Comparison of ENCODE assay signal across 34 cellular contexts in the genomic region with DNA sequence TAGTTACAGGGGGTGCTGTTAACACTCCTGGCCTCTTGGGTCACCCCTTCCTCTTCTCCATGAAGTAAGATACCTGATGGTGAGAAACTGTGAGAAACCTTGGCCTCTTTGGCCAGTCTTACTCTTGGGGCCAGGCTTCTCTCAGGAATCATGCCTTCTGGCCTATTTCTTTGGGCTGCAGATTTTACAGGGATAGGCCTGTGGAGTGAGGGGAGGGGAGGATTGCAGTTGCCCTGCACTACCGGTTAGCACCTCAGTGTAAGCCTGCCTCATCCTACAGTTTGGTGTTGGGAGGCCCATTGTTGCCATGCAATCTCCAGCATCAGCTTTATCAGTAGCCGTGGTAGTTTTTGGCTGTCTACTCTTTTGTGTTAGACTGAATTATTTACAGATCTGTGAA.
"Had no signal": no experiment of that assay in that cellular context is flagged by ENCODE, and none has a peak within 500 bp of the region (broad histone marks: within the 10 kb centered on the region; RNA-seq: fewer than 3 reads in every experiment).

No MANE protein-coding gene starts in this region.

- H3K4me1 Mint-ChIP-seq: activated CD4-positive, alpha-beta T cell treated with anti-CD3 and anti-CD28 coated beads for 36 hours; activated CD4-positive, alpha-beta T cell treated with anti-CD3 and anti-CD28 coated beads, Interleukin-2, amount 10 ng/mL, durations not matched to agents 24 days and 14 days; activated CD8-positive, alpha-beta memory T cell treated with anti-CD3 and anti-CD28 coated beads, Interleukin-2, amount 10 ng/mL, durations not matched to agents 7 days and 5 days; activated naive CD8-positive, alpha-beta T cell treated with anti-CD3 and anti-CD28 coated beads, Interleukin-2, amount 50 U/mL, for 24 hours had no signal

- H3K4me3 ChIP-seq: adrenal gland, body of pancreas, heart left ventricle had no signal

- H3K27me3 ChIP-seq: adrenal gland, body of pancreas, heart left ventricle had no signal

- H3K27ac ChIP-seq: adrenal gland, body of pancreas, WERI-Rb-1 had no signal

- DNase-seq: activated CD4-positive, alpha-beta memory T cell treated with anti-CD3 and anti-CD28 coated beads for 36 hours; activated CD4-positive, alpha-beta T cell treated with anti-CD3 and anti-CD28 coated beads for 36 hours; activated CD4-positive, alpha-beta T cell treated with anti-CD3 and anti-CD28 coated beads, Interleukin-2, amount 10 ng/mL, durations not matched to agents 24 days and 14 days; activated CD4-positive, CD25-positive, alpha-beta regulatory T cell; activated CD4-positive, CD25-positive, alpha-beta regulatory T cell treated with anti-CD3 and anti-CD28 coated beads, Interleukin-2, amount 50 U/mL, for 72 hours; activated CD8-positive, alpha-beta memory T cell treated with anti-CD3 and anti-CD28 coated beads, Interleukin-2, amount 10 ng/mL, durations not matched to agents 7 days and 5 days; activated CD8-positive, alpha-beta memory T cell treated with anti-CD3 and anti-CD28 coated beads, Interleukin-2, amount 50 U/mL, for 4 hours; activated CD8-positive, alpha-beta T cell treated with anti-CD3 and anti-CD28 coated beads, Interleukin-2, amount 10 ng/mL, durations not matched to agents 7 days and 5 days; activated effector memory CD4-positive, alpha-beta T cell treated with anti-CD3 and anti-CD28 coated beads, Interleukin-2, amount 50 U/mL, for 16 hours; activated naive CD4-positive, alpha-beta T cell treated with anti-CD3 and anti-CD28 coated beads for 36 hours; activated naive CD8-positive, alpha-beta T cell treated with anti-CD3 and anti-CD28 coated beads for 36 hours; activated naive CD8-positive, alpha-beta T cell treated with anti-CD3 and anti-CD28 coated beads, Interleukin-2, amount 50 U/mL, for 24 hours; activated T-cell treated with anti-CD3 and anti-CD28 coated beads, Interleukin-2, amount 50 U/mL, for 1 hour; activated T-cell treated with anti-CD3 and anti-CD28 coated beads, Interleukin-2, amount 50 U/mL, for 48 hours; adrenal gland; amygdala; aorta; body of pancreas; caudate nucleus; effector CD8-positive, alpha-beta T cell; foreskin fibroblast; glutamatergic neuron; heart left ventricle; T-helper 1 cell; T-helper 17 cell; T1000; WERI-Rb-1 had no signal

- H3K9me3 ChIP-seq: adrenal gland, body of pancreas, heart left ventricle had no signal

- FAIRE-seq: colon, frontal cortex had no signal

- H3K27me3 Mint-ChIP-seq: activated CD4-positive, alpha-beta memory T cell treated with anti-CD3 and anti-CD28 coated beads for 36 hours; activated CD4-positive, alpha-beta T cell treated with anti-CD3 and anti-CD28 coated beads for 36 hours; activated CD4-positive, alpha-beta T cell treated with anti-CD3 and anti-CD28 coated beads, Interleukin-2, amount 10 ng/mL, durations not matched to agents 24 days and 14 days; activated CD8-positive, alpha-beta memory T cell treated with anti-CD3 and anti-CD28 coated beads, Interleukin-2, amount 10 ng/mL, durations not matched to agents 7 days and 5 days; activated naive CD4-positive, alpha-beta T cell treated with anti-CD3 and anti-CD28 coated beads, Interleukin-2, amount 50 U/mL, for 24 hours; activated naive CD8-positive, alpha-beta T cell treated with anti-CD3 and anti-CD28 coated beads for 36 hours; activated naive CD8-positive, alpha-beta T cell treated with anti-CD3 and anti-CD28 coated beads, Interleukin-2, amount 50 U/mL, for 24 hours; T-helper 17 cell had no signal

- ATAC-seq: activated CD4-positive, alpha-beta T cell treated with anti-CD3 and anti-CD28 coated beads for 36 hours; activated CD8-positive, alpha-beta memory T cell treated with anti-CD3 and anti-CD28 coated beads, Interleukin-2, amount 10 ng/mL, durations not matched to agents 7 days and 5 days; activated CD8-positive, alpha-beta T cell treated with anti-CD3 and anti-CD28 coated beads, Interleukin-2, amount 10 ng/mL, durations not matched to agents 7 days and 5 days; activated naive CD8-positive, alpha-beta T cell treated with anti-CD3 and anti-CD28 coated beads, Interleukin-2, amount 50 U/mL, for 24 hours; body of pancreas; esophagus mucosa; heart left ventricle; T-helper 17 cell had no signal

- H3K4me3 Mint-ChIP-seq: activated CD4-positive, alpha-beta memory T cell treated with anti-CD3 and anti-CD28 coated beads for 36 hours; activated CD4-positive, alpha-beta T cell treated with anti-CD3 and anti-CD28 coated beads for 36 hours; activated CD4-positive, alpha-beta T cell treated with anti-CD3 and anti-CD28 coated beads, Interleukin-2, amount 10 ng/mL, durations not matched to agents 24 days and 14 days; activated CD8-positive, alpha-beta memory T cell treated with anti-CD3 and anti-CD28 coated beads, Interleukin-2, amount 10 ng/mL, durations not matched to agents 7 days and 5 days; activated CD8-positive, alpha-beta T cell treated with anti-CD3 and anti-CD28 coated beads, Interleukin-2, amount 10 ng/mL, durations not matched to agents 7 days and 5 days; activated naive CD4-positive, alpha-beta T cell treated with anti-CD3 and anti-CD28 coated beads for 36 hours; activated naive CD4-positive, alpha-beta T cell treated with anti-CD3 and anti-CD28 coated beads, Interleukin-2, amount 50 U/mL, for 24 hours; activated naive CD8-positive, alpha-beta T cell treated with anti-CD3 and anti-CD28 coated beads for 36 hours; activated naive CD8-positive, alpha-beta T cell treated with anti-CD3 and anti-CD28 coated beads, Interleukin-2, amount 50 U/mL, for 24 hours; activated T-helper 1 cell treated with anti-CD3 and anti-CD28 coated beads, Interleukin-12 subunit alpha, Interleukin-12 subunit beta, Interleukin-2, Interleukin-4 antibody, amounts not matched to agents 30 ng/mL and 10 ng/mL and 1 ng/mL, durations not matched to agents 14 hours and 24 hours and 36 hours; T-helper 17 cell; T-helper 2 cell treated with Interferon-gamma antibody and Interleukin-4, amounts not matched to agents 5 μg/mL and 100 μg/mL, for 36 hours had no signal

- H3K9me3 Mint-ChIP-seq: activated CD4-positive, alpha-beta memory T cell treated with anti-CD3 and anti-CD28 coated beads for 36 hours; activated CD4-positive, alpha-beta T cell treated with anti-CD3 and anti-CD28 coated beads, Interleukin-2, amount 10 ng/mL, durations not matched to agents 24 days and 14 days; activated naive CD4-positive, alpha-beta T cell treated with anti-CD3 and anti-CD28 coated beads for 36 hours; activated naive CD4-positive, alpha-beta T cell treated with anti-CD3 and anti-CD28 coated beads, Interleukin-2, amount 50 U/mL, for 24 hours; activated naive CD8-positive, alpha-beta T cell treated with anti-CD3 and anti-CD28 coated beads for 36 hours; activated naive CD8-positive, alpha-beta T cell treated with anti-CD3 and anti-CD28 coated beads, Interleukin-2, amount 50 U/mL, for 24 hours; activated T-helper 1 cell treated with anti-CD3 and anti-CD28 coated beads, Interleukin-12 subunit alpha, Interleukin-12 subunit beta, Interleukin-2, Interleukin-4 antibody, amounts not matched to agents 30 ng/mL and 10 ng/mL and 1 ng/mL, durations not matched to agents 14 hours and 24 hours and 36 hours; activated T-helper 2 cell treated with anti-CD3 and anti-CD28 coated beads, Interferon-gamma antibody, Interleukin-2, Interleukin-4, amounts not matched to agents 10 μg/mL and 5 μg/mL and 100 μg/mL, durations not matched to agents 14 hours and 24 hours and 36 hours; T-helper 2 cell treated with Interferon-gamma antibody and Interleukin-4, amounts not matched to agents 5 μg/mL and 100 μg/mL, for 36 hours had no signal

- H3K4me1 ChIP-seq: adrenal gland, heart left ventricle had no signal

- H3K27ac Mint-ChIP-seq: activated CD4-positive, alpha-beta memory T cell treated with anti-CD3 and anti-CD28 coated beads for 36 hours; activated CD4-positive, alpha-beta T cell treated with anti-CD3 and anti-CD28 coated beads for 36 hours; activated CD4-positive, alpha-beta T cell treated with anti-CD3 and anti-CD28 coated beads, Interleukin-2, amount 10 ng/mL, durations not matched to agents 24 days and 14 days; activated CD8-positive, alpha-beta memory T cell treated with anti-CD3 and anti-CD28 coated beads, Interleukin-2, amount 10 ng/mL, durations not matched to agents 7 days and 5 days; activated CD8-positive, alpha-beta T cell treated with anti-CD3 and anti-CD28 coated beads, Interleukin-2, amount 10 ng/mL, durations not matched to agents 7 days and 5 days; activated naive CD4-positive, alpha-beta T cell treated with anti-CD3 and anti-CD28 coated beads for 36 hours; activated naive CD4-positive, alpha-beta T cell treated with anti-CD3 and anti-CD28 coated beads, Interleukin-2, amount 50 U/mL, for 24 hours; activated naive CD8-positive, alpha-beta T cell treated with anti-CD3 and anti-CD28 coated beads for 36 hours; activated naive CD8-positive, alpha-beta T cell treated with anti-CD3 and anti-CD28 coated beads, Interleukin-2, amount 50 U/mL, for 24 hours; activated T-helper 1 cell treated with anti-CD3 and anti-CD28 coated beads, Interleukin-12 subunit alpha, Interleukin-12 subunit beta, Interleukin-2, Interleukin-4 antibody, amounts not matched to agents 30 ng/mL and 10 ng/mL and 1 ng/mL, durations not matched to agents 14 hours and 24 hours and 36 hours; activated T-helper 2 cell treated with anti-CD3 and anti-CD28 coated beads, Interferon-gamma antibody, Interleukin-2, Interleukin-4, amounts not matched to agents 10 μg/mL and 5 μg/mL and 100 μg/mL, durations not matched to agents 14 hours and 24 hours and 36 hours; T-helper 17 cell; T-helper 2 cell treated with Interferon-gamma antibody and Interleukin-4, amounts not matched to agents 5 μg/mL and 100 μg/mL, for 36 hours had no signal

- H3K36me3 ChIP-seq: adrenal gland, WERI-Rb-1 had no signal
